In genomic region chr16:70345840-70346239, GRCh38 we compare ENCODE assay signal across 8 cellular contexts. TPM values are rescaled to one million over a fixed set of nuclear protein-coding genes. Genes with fewer than 3 reads are reported as not detected.
DNase-seq lines count a peak whose midpoint lies in the region; ATAC-seq and TF ChIP-seq lines count a peak whose summit lies in the region.

No MANE protein-coding gene starts in this region.

- DNase-seq in A673 (ENCODE audit: low spot score) (no peak), chondrocyte (ENCODE audit: low spot score) (no peak), COLO668 (lab: John Stamatoyannopoulos, UW; ENCODE audit: unreplicated experiment) (no peak)
- no peak for DNase-seq in Jurkat, Clone E6-1 (ENCODE audit: low read depth, low spot score)
- no peak for DNase-seq in stimulated activated naive CD4-positive, alpha-beta T cell (lab: John Stamatoyannopoulos, UW)

- no peaks in the 10 kb centered on the region for H3K9me3 ChIP-seq in A673 (ENCODE audit: low read depth, low read length, poor library complexity, severe bottlenecking)
- H3K9me3 ChIP-seq in muscle layer of duodenum (ENCODE audit: control insufficient read depth in 1 of 2, low read length in 2 of 2), result no peaks in the 10 kb centered on the region

- H3K27me3 Mint-ChIP-seq in chondrocyte (ENCODE audit: low read depth), result no peaks in the 10 kb centered on the region

- peak overlapping the region; percentile 97 for H3K4me3 Mint-ChIP-seq in chondrocyte (ENCODE audit: unreplicated experiment)

- no peak for TF ChIP-seq CTCF in A673 (conservative IDR thresholded peaks at IDR 0.05; ENCODE audit: low read depth, low read length)
- no peak for TF ChIP-seq CTCF in chondrocyte (IDR thresholded peaks at IDR 0.05)

- H3K36me3 ChIP-seq in A673 (ENCODE audit: insufficient read depth, low read length, poor library complexity, severe bottlenecking) (peaks cover 8% of the 10 kb centered on the region), muscle layer of duodenum (ENCODE audit: control insufficient read depth in 1 of 2, insufficient read depth in 2 of 2, low read length in 2 of 2) (peaks cover 0 to 3% of the 10 kb centered on the region in 2 donors)

- peak overlapping the region; percentile 99 for H3K27ac Mint-ChIP-seq in chondrocyte (ENCODE audit: unreplicated experiment)

- no TSS peak for BruUV-seq in A673 (replicated peaks; lab: Mats Ljungman, UMichigan)

- H3K27ac ChIP-seq in A673 (ENCODE audit: low read depth, low read length, poor library complexity, severe bottlenecking) (peak overlapping the region; percentile 89), muscle layer of duodenum (ENCODE audit: low read length) (peak overlapping the region; percentile 63)

- peaks cover 5% of the 10 kb centered on the region for H3K36me3 Mint-ChIP-seq in chondrocyte (ENCODE audit: low read depth)

- POLR2A ChIA-PET in A673 (lab: Charles Lee; ENCODE audit: low non-redundant PET), result no interaction called here

- no peaks in the 10 kb centered on the region for H3K27me3 ChIP-seq in A673 (replicated peaks; ENCODE audit: insufficient read depth, low read depth, low read length, poor library complexity)
- no peaks in the 10 kb centered on the region for H3K27me3 ChIP-seq in muscle layer of duodenum (ENCODE audit: low read depth, low read length)

- H3K9me3 Mint-ChIP-seq in chondrocyte (ENCODE audit: low read depth), result no peaks in the 10 kb centered on the region

- H3K4me1 ChIP-seq in A673 (ENCODE audit: insufficient read depth, low read length, poor library complexity, severe bottlenecking) (peaks cover 13% of the 10 kb centered on the region), muscle layer of duodenum (ENCODE audit: control insufficient read depth in 1 of 2, insufficient read depth in 2 of 2, low read length in 2 of 2) (peaks cover 0 to 27% of the 10 kb centered on the region in 2 donors)

- CTCF ChIA-PET in A673 (lab: Charles Lee), result no interaction called here

- H3K4me1 Mint-ChIP-seq in chondrocyte (ENCODE audit: low read depth), result peaks cover 21% of the 10 kb centered on the region

- peak overlapping the region; percentile 75 for H3K4me3 ChIP-seq in A673 (ENCODE audit: low read depth, low read length, poor library complexity, severe bottlenecking)
- H3K4me3 ChIP-seq in Jurkat, Clone E6-1 (ENCODE audit: low read length), result peak overlapping the region; percentile 80
- H3K4me3 ChIP-seq in muscle layer of duodenum (ENCODE audit: low read depth in 1 of 2, low read length in 2 of 2), result peak overlapping the region; percentile 46 to 59

- ATAC-seq in HG03457 (IDR thresholded peaks at IDR 0.05; ENCODE audit: unreplicated experiment) (no peak), GM19324 (IDR thresholded peaks at IDR 0.05; ENCODE audit: low FRiP score, unreplicated experiment) (no peak)

- intact Hi-C loops in A673 (cut with micrococcal nuclease; ENCODE audit: unreplicated experiment), result no loop called here

RNA-seq across cellular contexts. Expression of gene DDX19A, which starts 0.9 kb away (rescaled TPM):
- 56.7 and 65.5 TPM in 2 replicates for total RNA-seq in A673 (2021)
- polyA plus RNA-seq in Jurkat, Clone E6-1 (2012; ENCODE audit: insufficient read depth, insufficient read length), result 48.1 TPM
- 32.4 to 48.3 TPM (median 34.0 TPM) in 3 replicates for total RNA-seq in chondrocyte

RNA-seq across cellular contexts. Expression of gene DDX19B, which starts 46.9 kb away (rescaled TPM):
- 37.6 and 41.8 TPM in 2 replicates for total RNA-seq in A673 (2021)
- 20.9 TPM for polyA plus RNA-seq in Jurkat, Clone E6-1 (2012; ENCODE audit: insufficient read depth, insufficient read length)
- total RNA-seq in chondrocyte, result 22.9 to 26.0 TPM (median 24.5 TPM) in 3 replicates

RNA-seq across cellular contexts. Expression of gene AARS1, which starts 56.5 kb away (rescaled TPM):
- total RNA-seq in A673 (2021), result 234 and 270 TPM in 2 replicates
- 119 TPM for polyA plus RNA-seq in Jurkat, Clone E6-1 (2012; ENCODE audit: insufficient read depth, insufficient read length)
- total RNA-seq in chondrocyte, result 92.2 to 243 TPM (median 234 TPM) in 3 replicates
